Comparison of ENCODE assay signal across 8 cellular contexts in the genomic region with DNA sequence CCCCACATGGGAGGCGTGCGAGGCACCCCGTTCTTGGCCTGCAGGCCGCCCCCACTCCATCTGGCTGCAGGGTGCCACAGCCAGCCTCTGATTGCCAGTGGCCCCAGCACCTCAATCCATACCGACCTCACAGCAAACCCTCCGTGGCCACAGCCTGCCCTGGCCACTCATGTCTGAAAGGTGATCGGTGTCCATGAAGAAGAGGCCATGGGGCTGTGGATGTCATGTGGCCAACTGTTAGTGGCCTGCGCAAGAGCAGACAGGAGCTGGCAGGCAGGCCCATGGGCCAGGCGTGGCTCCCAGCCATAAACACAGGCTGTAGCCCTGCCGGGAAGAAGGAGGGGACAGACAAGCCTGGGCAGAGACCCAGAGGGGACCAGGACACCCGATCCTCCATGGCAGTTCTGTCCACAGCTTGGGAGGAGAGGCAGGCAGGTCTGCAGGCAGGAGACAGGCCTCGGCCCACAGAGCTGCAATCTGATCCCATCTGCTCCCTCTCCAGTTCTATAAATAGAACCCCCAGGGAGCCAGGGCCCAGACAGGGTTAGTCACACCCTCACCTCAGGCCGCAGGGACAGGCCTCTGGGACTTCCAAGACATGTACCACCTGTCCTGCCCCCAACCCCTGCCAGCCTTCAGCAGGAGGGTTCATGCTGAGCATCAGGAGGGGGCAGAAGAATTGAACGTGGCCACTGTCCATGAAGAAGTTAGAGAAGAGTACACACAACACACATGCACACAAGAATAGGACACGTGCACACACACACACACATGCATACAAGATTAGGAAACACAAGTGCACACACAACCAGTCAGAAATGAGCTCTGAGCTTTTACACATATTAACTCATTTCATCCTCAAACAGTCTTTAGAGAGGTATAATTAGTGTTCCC.
DNase-seq lines count a peak whose midpoint lies in the region; ATAC-seq and TF ChIP-seq lines count a peak whose summit lies in the region.

No MANE protein-coding gene starts in this region.

- peaks cover 31% of the 10 kb centered on the region for H3K4me1 ChIP-seq in BLaER1

- no peaks in the 10 kb centered on the region for H3K27me3 ChIP-seq in BLaER1
- no peaks in the 10 kb centered on the region for H3K27me3 ChIP-seq in layer of hippocampus (ENCODE audit: control insufficient read depth, insufficient read depth, low read length)

- DNase-seq in NCI-H1436 treated with DMSO at 0.1 percent for 48 hours (lab: John Stamatoyannopoulos, UW) (peak; percentile 75), astrocyte of the spinal cord (ENCODE audit: low read depth, low spot score) (peak; percentile 79), SIG-M5 (lab: John Stamatoyannopoulos, UW) (no peak), AML-193 (lab: John Stamatoyannopoulos, UW) (no peak)
- no peak for DNase-seq in stimulated activated CD8-positive, alpha-beta memory T cell treated with anti-CD3 and anti-CD28 coated beads, Interleukin-4, amount 100 ng/mL, for 48 hours

- H3K4me3 ChIP-seq in BLaER1, result no peak overlapping the region
- no peak overlapping the region for H3K4me3 ChIP-seq in astrocyte of the spinal cord (ENCODE audit: low read depth, low read length)

- no peak for TF ChIP-seq CTCF in astrocyte of the spinal cord (IDR thresholded peaks at IDR 0.05; ENCODE audit: low read depth, low read length)

- H3K4me2 ChIP-seq in BLaER1, result peak overlapping the region; percentile 67

- peaks cover 2% of the 10 kb centered on the region for H3K9me3 ChIP-seq in BLaER1

- H3K27ac ChIP-seq in BLaER1 (peak overlapping the region; percentile 73), layer of hippocampus (ENCODE audit: low read depth, low read length) (peak overlapping the region; percentile 13)

- H3K36me3 ChIP-seq in BLaER1, result peaks cover 4% of the 10 kb centered on the region

- peak overlapping the region; percentile 61 for H3K9ac ChIP-seq in BLaER1

- no peak for ATAC-seq in GM21367 (IDR thresholded peaks at IDR 0.05; ENCODE audit: unreplicated experiment)

- peaks cover 3% of the 10 kb centered on the region; the same call in 1 of the 2 replicates for H4K20me1 ChIP-seq in BLaER1

- in situ Hi-C loops in astrocyte of the spinal cord (cut with HindIII; ENCODE audit: low sequenced_read_pairs), result no loop called here

Comparison
In these comparisons a context has a peak if more than half of its experiments do, and no peak if none do; other contexts are left out.
1. DNase-seq: peak in NCI-H1436 treated with DMSO at 0.1 percent for 48 hours (single experiment) and astrocyte of the spinal cord (single experiment); none in SIG-M5 (single experiment), AML-193 (0 of 2) and stimulated activated CD8-positive, alpha-beta memory T cell treated with anti-CD3 and anti-CD28 coated beads, Interleukin-4, amount 100 ng/mL, for 48 hours (single experiment).